21 cellular contexts compared by ENCODE assay signal in genomic region chr1:215497516-215497915, GRCh38.
DNase-seq lines count a peak whose midpoint lies in the region; ATAC-seq and TF ChIP-seq lines count a peak whose summit lies in the region.
"Had no signal": no experiment of that assay in that cellular context is flagged by ENCODE, and none has a peak within 500 bp of the region (broad histone marks: within the 10 kb centered on the region; RNA-seq: fewer than 3 reads in every experiment).

No MANE protein-coding gene starts in this region.

- no peak overlapping the region for H3K9ac ChIP-seq in mesendoderm (ENCODE audit: low read length)
- H3K9ac ChIP-seq: BLaER1, GM23248 had no signal

- H2BK5ac ChIP-seq in mesendoderm (ENCODE audit: low read length), result no peak overlapping the region

- TF ChIP-seq CTCF in activated CD8-positive, alpha-beta T cell treated with anti-CD3 and anti-CD28 coated beads for 36 hours (IDR thresholded peaks at IDR 0.05), result no peak
- TF ChIP-seq CTCF in WERI-Rb-1 (IDR thresholded peaks at IDR 0.05; ENCODE audit: low read depth, low read length), result no peak

- no peak overlapping the region for H3K4me3 Mint-ChIP-seq in activated CD8-positive, alpha-beta T cell treated with anti-CD3 and anti-CD28 coated beads for 36 hours
- H3K4me3 Mint-ChIP-seq: CD8-positive, alpha-beta T cell; IgD-negative memory B cell had no signal

- H3K36me3 ChIP-seq in mesendoderm (ENCODE audit: control insufficient read depth, insufficient read depth, low read length), result no peaks in the 10 kb centered on the region
- H3K36me3 ChIP-seq in WERI-Rb-1, result no peaks in the 10 kb centered on the region
- H3K36me3 ChIP-seq: BLaER1, Peyer's patch had no signal

- H2BK15ac ChIP-seq in mesendoderm (replicated peaks; ENCODE audit: low read depth), result no peak overlapping the region

- CTCF ChIA-PET in activated CD8-positive, alpha-beta T cell treated with anti-CD3 and anti-CD28 coated beads for 36 hours (lab: Charles Lee), result interaction anchor here (1.6 kb wide), 1 partner anchor 8 kb away, joined by 3 read pairs; no protein-coding TSS in a partner anchor

- H4K5ac ChIP-seq in mesendoderm (ENCODE audit: low read length), result no peak overlapping the region

- H3K56ac ChIP-seq in mesendoderm (ENCODE audit: low read length), result no peak overlapping the region

- no peak overlapping the region for H2BK120ac ChIP-seq in mesendoderm (ENCODE audit: low read depth, low read length)

- no peaks in the 10 kb centered on the region for H3K4me1 Mint-ChIP-seq in activated CD8-positive, alpha-beta T cell treated with anti-CD3 and anti-CD28 coated beads for 36 hours (ENCODE audit: low read depth)
- H3K4me1 Mint-ChIP-seq: IgD-negative memory B cell had no signal

- H3K4me3 ChIP-seq in mesendoderm (ENCODE audit: low read length) (no peak overlapping the region), WERI-Rb-1 (ENCODE audit: low read depth, low read length) (no peak overlapping the region)
- H3K4me3 ChIP-seq: BLaER1, GM23248, Peyer's patch had no signal

- H3K4ac ChIP-seq in mesendoderm (ENCODE audit: low read depth, low read length), result no peak overlapping the region

- H3K27me3 ChIP-seq in mesendoderm (ENCODE audit: insufficient read depth, low read length, poor library complexity) (no peaks in the 10 kb centered on the region), WERI-Rb-1 (ENCODE audit: insufficient read depth, low read depth, severe bottlenecking) (no peaks in the 10 kb centered on the region)
- H3K27me3 ChIP-seq: BLaER1, Peyer's patch had no signal

- no peaks in the 10 kb centered on the region for H3K9me3 Mint-ChIP-seq in activated CD8-positive, alpha-beta T cell treated with anti-CD3 and anti-CD28 coated beads for 36 hours
- H3K9me3 Mint-ChIP-seq: CD8-positive, alpha-beta T cell had no signal

- no peaks in the 10 kb centered on the region for H3K36me3 Mint-ChIP-seq in activated CD8-positive, alpha-beta T cell treated with anti-CD3 and anti-CD28 coated beads for 36 hours (ENCODE audit: low read depth)
- H3K36me3 Mint-ChIP-seq: CD8-positive, alpha-beta T cell; IgD-negative memory B cell had no signal

- intact Hi-C loops in activated CD8-positive, alpha-beta T cell treated with anti-CD3 and anti-CD28 coated beads for 36 hours (cut with micrococcal nuclease), result no loop called here

- H2AK5ac ChIP-seq in mesendoderm (ENCODE audit: low read length), result no peak overlapping the region

- POLR2A ChIA-PET in activated CD8-positive, alpha-beta T cell treated with anti-CD3 and anti-CD28 coated beads for 36 hours (lab: Charles Lee), result no interaction called here

- ATAC-seq in HG03039 (IDR thresholded peaks at IDR 0.05; ENCODE audit: unreplicated experiment), result no peak
- ATAC-seq in activated CD8-positive, alpha-beta T cell treated with anti-CD3 and anti-CD28 coated beads for 36 hours, result no peak
- ATAC-seq: CD8-positive, alpha-beta T cell; HCT116; Right ventricle myocardium inferior had no signal

- H3K4me1 ChIP-seq in mesendoderm (ENCODE audit: control insufficient read depth, low read depth, low read length), result no peaks in the 10 kb centered on the region
- H3K4me1 ChIP-seq: BLaER1, Peyer's patch had no signal

- no peak overlapping the region for H3K27ac Mint-ChIP-seq in activated CD8-positive, alpha-beta T cell treated with anti-CD3 and anti-CD28 coated beads for 36 hours
- H3K27ac Mint-ChIP-seq: CD8-positive, alpha-beta T cell; IgD-negative memory B cell had no signal

- no peaks in the 10 kb centered on the region for H3K9me3 ChIP-seq in WERI-Rb-1 (ENCODE audit: severe bottlenecking)
- H3K9me3 ChIP-seq: Peyer's patch had no signal

- H3K23ac ChIP-seq in mesendoderm (ENCODE audit: low read length), result no peak overlapping the region

- H3K4me2 ChIP-seq in mesendoderm (ENCODE audit: low read length), result no peak overlapping the region
- H3K4me2 ChIP-seq: BLaER1 had no signal

- DNase-seq in NCI-H748 (lab: John Stamatoyannopoulos, UW; ENCODE audit: unreplicated experiment), result peak; percentile 69
- DNase-seq in NCI-H748 treated with DMSO at 0.1 percent for 48 hours (lab: John Stamatoyannopoulos, UW), result no peak
- DNase-seq in SHP77 (lab: John Stamatoyannopoulos, UW), result peak; percentile 34 to 48
- peak; percentile 4 for DNase-seq in mesendoderm
- no peak for DNase-seq in activated CD8-positive, alpha-beta T cell treated with anti-CD3 and anti-CD28 coated beads for 36 hours
- no peak for DNase-seq in WERI-Rb-1
- DNase-seq: CD8-positive, alpha-beta T cell; DMS79 treated with DMSO at 0.1 percent for 48 hours; GM23248; Kasumi-1; MM.1S; NCI-H1105 treated with DMSO at 0.1 percent for 48 hours; NCI-H2029; NCI-H774; Peyer's patch had no signal

- H3K27ac ChIP-seq in mesendoderm (ENCODE audit: low read depth, low read length) (no peak overlapping the region), WERI-Rb-1 (no peak overlapping the region)
- H3K27ac ChIP-seq: BLaER1, GM23248, HL-60, Peyer's patch had no signal

- no peak overlapping the region for H3K18ac ChIP-seq in mesendoderm (ENCODE audit: low read length)

- WGBS in mesendoderm (ENCODE audit: extremely low coverage, insufficient coverage, low lambda C conversion rate), result no CpG with 5 or more reads among the region's 7 CpGs

- peaks cover 2% of the 10 kb centered on the region for H3K27me3 Mint-ChIP-seq in activated CD8-positive, alpha-beta T cell treated with anti-CD3 and anti-CD28 coated beads for 36 hours

- no peaks in the 10 kb centered on the region for H3K79me1 ChIP-seq in mesendoderm (ENCODE audit: low read length)

- H4K8ac ChIP-seq in mesendoderm (ENCODE audit: low read depth, low read length), result no peak overlapping the region

- H3K79me2 ChIP-seq in mesendoderm (ENCODE audit: control insufficient read depth, insufficient read depth, low read length), result no peaks in the 10 kb centered on the region

Comparison
In these comparisons a context has a peak if more than half of its experiments do, and no peak if none do; other contexts are left out.
1. DNase-seq: peak in NCI-H748 (single experiment), SHP77 (2 of 2) and mesendoderm (single experiment); none in NCI-H748 treated with DMSO at 0.1 percent for 48 hours (single experiment), activated CD8-positive, alpha-beta T cell treated with anti-CD3 and anti-CD28 coated beads for 36 hours (single experiment) and WERI-Rb-1 (single experiment).